15 cellular contexts compared by ENCODE assay signal in the genomic region with DNA sequence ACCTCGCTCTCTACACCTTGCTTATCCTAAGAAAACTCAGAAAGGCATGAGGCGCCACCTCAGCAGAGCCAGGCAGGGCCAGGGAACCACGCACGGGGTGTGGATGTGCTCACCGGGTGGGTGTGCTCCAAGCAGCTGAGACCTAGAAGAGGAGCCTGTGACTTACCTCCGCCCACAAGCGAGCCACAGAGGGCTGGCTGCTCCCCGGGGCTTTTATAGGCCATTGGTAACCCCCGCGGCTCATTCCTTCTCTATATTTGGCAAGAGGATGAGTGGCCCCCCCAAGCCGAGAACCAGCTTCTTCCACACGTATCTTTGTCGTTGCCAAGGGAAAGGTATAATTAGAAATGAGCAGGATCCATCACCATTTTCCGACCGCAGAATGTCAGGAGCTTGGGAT. TPM values are rescaled to one million over a fixed set of nuclear protein-coding genes. Genes with fewer than 3 reads are reported as not detected.
A peak's percentile ranks its signal among the peaks of the same experiment; 100 is the strongest.
DNase-seq lines count a peak whose midpoint lies in the region.
"Had no signal": no experiment of that assay in that cellular context is flagged by ENCODE, and none has a peak within 500 bp of the region (broad histone marks: within the 10 kb centered on the region; RNA-seq: fewer than 3 reads in every experiment).

A gene (minus strand): TSS at position 187 of the 400 bp plus-strand sequence. CDS start 2,245 bp downstream, outside the sequence.

- H3K4me3 Mint-ChIP-seq in T-helper 2 cell treated with Interferon-gamma antibody and Interleukin-4, amounts not matched to agents 5 μg/mL and 100 μg/mL, for 36 hours = no peak within 1 kb of the TSS
- H3K4me3 Mint-ChIP-seq: B cell had no signal

- DNase-seq in NCI-H2227 (lab: John Stamatoyannopoulos, UW; ENCODE audit: unreplicated experiment) (peak; percentile 10), NCI-H2227 treated with DMSO at 0.1 percent for 48 hours (lab: John Stamatoyannopoulos, UW) (no peak), mesenteric fat pad (ENCODE audit: low spot score) (peak; percentile 78), retina (peak; percentile 28), T1000 (lab: John Stamatoyannopoulos, UW) (no peak), SW 1271 (lab: John Stamatoyannopoulos, UW) (no peak)
- DNase-seq in T-helper 2 cell treated with Interferon-gamma antibody and Interleukin-4, amounts not matched to agents 5 μg/mL and 100 μg/mL, for 36 hours (ENCODE audit: low spot score) = no peak
- DNase-seq in activated CD4-positive, CD25-positive, alpha-beta regulatory T cell (lab: John Stamatoyannopoulos, UW) = no peak
- DNase-seq: DMS79 treated with DMSO at 0.1 percent for 48 hours, NCI-H1105, NCI-H2081, NCI-H510A, OCI-M1, SHP77 had no signal

- no peak within 1 kb of the TSS for H3K27ac Mint-ChIP-seq in T-helper 2 cell treated with Interferon-gamma antibody and Interleukin-4, amounts not matched to agents 5 μg/mL and 100 μg/mL, for 36 hours
- H3K27ac Mint-ChIP-seq: B cell had no signal

- no peaks in the 10 kb centered on the region for H3K9me3 Mint-ChIP-seq in T-helper 2 cell treated with Interferon-gamma antibody and Interleukin-4, amounts not matched to agents 5 μg/mL and 100 μg/mL, for 36 hours

- H3K4me1 Mint-ChIP-seq in T-helper 2 cell treated with Interferon-gamma antibody and Interleukin-4, amounts not matched to agents 5 μg/mL and 100 μg/mL, for 36 hours (ENCODE audit: low read depth) = peaks cover 4% of the 10 kb centered on the region

- no peaks in the 10 kb centered on the region for H3K36me3 Mint-ChIP-seq in T-helper 2 cell treated with Interferon-gamma antibody and Interleukin-4, amounts not matched to agents 5 μg/mL and 100 μg/mL, for 36 hours (ENCODE audit: low read depth)

- H3K27me3 Mint-ChIP-seq in T-helper 2 cell treated with Interferon-gamma antibody and Interleukin-4, amounts not matched to agents 5 μg/mL and 100 μg/mL, for 36 hours (ENCODE audit: low read depth) = no peaks in the 10 kb centered on the region

RNA-seq across cellular contexts. Expression of the gene that starts here (rescaled TPM):
- total RNA-seq in mesenteric fat pad = 3.8 TPM

Comparison
In these comparisons a context has a peak if more than half of its experiments do, and no peak if none do; other contexts are left out.
1. DNase-seq: peak in NCI-H2227 (single experiment), mesenteric fat pad (single experiment) and retina (single experiment); none in NCI-H2227 treated with DMSO at 0.1 percent for 48 hours (single experiment), T-helper 2 cell treated with Interferon-gamma antibody and Interleukin-4, amounts not matched to agents 5 μg/mL and 100 μg/mL, for 36 hours (single experiment), T1000 (single experiment), SW 1271 (0 of 2) and activated CD4-positive, CD25-positive, alpha-beta regulatory T cell (0 of 4).